In the genomic region with DNA sequence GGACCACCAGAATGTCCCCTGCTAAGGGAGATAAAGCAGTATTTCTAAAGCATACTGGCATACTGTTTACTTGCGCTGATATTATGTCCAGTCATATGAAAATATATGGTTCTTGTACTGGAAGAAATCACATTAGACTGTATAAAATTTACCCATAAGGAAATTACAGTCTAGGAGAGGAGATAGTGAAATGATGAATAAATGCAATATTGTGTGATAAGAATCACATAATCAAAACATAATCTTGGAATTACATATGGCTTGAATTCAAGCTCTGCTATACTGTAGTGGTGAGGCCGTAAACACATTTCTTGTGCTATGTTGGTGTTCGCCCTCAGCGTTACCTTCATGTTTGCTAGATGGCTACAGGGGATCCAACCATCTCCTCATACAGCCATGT, we compare ENCODE assay signal across 30 cellular contexts.
"Had no signal": no experiment of that assay in that cellular context is flagged by ENCODE, and none has a peak within 500 bp of the region (broad histone marks: within the 10 kb centered on the region; RNA-seq: fewer than 3 reads in every experiment).

No MANE protein-coding gene starts in this region.

- H3K4me1 ChIP-seq: ascending aorta, colonic mucosa had no signal

- H3K27ac ChIP-seq: ascending aorta, cardiac muscle cell, colonic mucosa, dorsolateral prefrontal cortex, VCaP had no signal

- FAIRE-seq: frontal cortex had no signal

- H3K27me3 ChIP-seq: ascending aorta, breast epithelium, cardiac muscle cell, colonic mucosa, dorsolateral prefrontal cortex had no signal

- H3K36me3 ChIP-seq: ascending aorta, breast epithelium, cardiac muscle cell, colonic mucosa had no signal

- H3K9me3 ChIP-seq: ascending aorta, breast epithelium, colonic mucosa had no signal

- H3K4me3 ChIP-seq: ascending aorta, breast epithelium, cardiac muscle cell, colonic mucosa, dorsolateral prefrontal cortex had no signal

- DNase-seq: activated CD4-positive, alpha-beta memory T cell treated with anti-CD3 and anti-CD28 coated beads, Interleukin-2, amount 10 ng/mL, durations not matched to agents 7 days and 5 days; activated CD4-positive, alpha-beta T cell treated with anti-CD3 and anti-CD28 coated beads for 1 hour; activated CD4-positive, alpha-beta T cell treated with anti-CD3 and anti-CD28 coated beads for 4 hours; activated CD4-positive, alpha-beta T cell treated with anti-CD3 and anti-CD28 coated beads, Interleukin-2, amount 10 ng/mL, durations not matched to agents 7 days and 5 days; activated CD4-positive, alpha-beta T cell treated with anti-CD3 and anti-CD28 coated beads, Interleukin-2, amount 50 U/mL, for 4 hours; activated CD8-positive, alpha-beta memory T cell treated with anti-CD3 and anti-CD28 coated beads, Interleukin-2, amount 50 U/mL, for 48 hours; activated effector memory CD4-positive, alpha-beta T cell treated with Interleukin-2 at 50 U/mL for 16 hours; activated gamma-delta T cell treated with Interleukin-2 at 50 U/mL for 16 hours; activated naive CD4-positive, alpha-beta T cell treated with anti-CD3 and anti-CD28 coated beads for 36 hours; activated naive CD8-positive, alpha-beta T cell treated with anti-CD3 and anti-CD28 coated beads, Interleukin-2, amount 10 ng/mL, durations not matched to agents 7 days and 5 days; activated T-cell treated with anti-CD3 and anti-CD28 coated beads for 4 hours; activated T-cell treated with anti-CD3 and anti-CD28 coated beads, Interleukin-2, amount 50 U/mL, for 24 hours; central memory CD4-positive, alpha-beta T cell; cerebellar nuclear complex; colonic mucosa; dorsolateral prefrontal cortex; effector memory CD4-positive, alpha-beta T cell; endodermal cell; foreskin fibroblast; head of caudate nucleus; T-helper 2 cell had no signal

- ATAC-seq: activated naive CD4-positive, alpha-beta T cell treated with anti-CD3 and anti-CD28 coated beads, Interleukin-2, amount 50 U/mL, for 72 hours; activated T-helper 17 cell treated with anti-CD3 and anti-CD28 coated beads, Interleukin-2, amount 50 U/mL, for 72 hours; esophagus mucosa; WTC11 had no signal
